In genomic region chr2:203871371-203871983, GRCh38 we compare ENCODE assay signal across 8 cellular contexts. TPM values are rescaled to one million over a fixed set of nuclear protein-coding genes. Genes with fewer than 3 reads are reported as not detected.
A peak's percentile ranks its signal among the peaks of the same experiment; 100 is the strongest.
DNase-seq lines count a peak whose midpoint lies in the region; ATAC-seq lines count a peak whose summit lies in the region.
"Had no signal": no experiment of that assay in that cellular context is flagged by ENCODE, and none has a peak within 500 bp of the region (broad histone marks: within the 10 kb centered on the region; RNA-seq: fewer than 3 reads in every experiment).

No MANE protein-coding gene starts in this region.

- H3K4me1 ChIP-seq in right cardiac atrium (ENCODE audit: control insufficient read depth, insufficient read depth, low read length) = no peaks in the 10 kb centered on the region

- ATAC-seq in GM18867 (IDR thresholded peaks at IDR 0.05; ENCODE audit: unreplicated experiment) (peak; percentile 93), GM21447 (IDR thresholded peaks at IDR 0.05; ENCODE audit: unreplicated experiment) (peak; percentile 98), HG03460 (IDR thresholded peaks at IDR 0.05; ENCODE audit: unreplicated experiment) (peak; percentile 99), right cardiac atrium (no peak)

- H3K27ac ChIP-seq in right cardiac atrium (ENCODE audit: low read length) = peak overlapping the region; percentile 10
- H3K27ac ChIP-seq: thoracic aorta had no signal

- WGBS in right cardiac atrium = 79% methylated on average over 6 of the region's 6 CpGs

- DNase-seq in right cardiac atrium = no peak
- no peak for DNase-seq in DMS 273 treated with DMSO at 0.1 percent for 48 hours (lab: John Stamatoyannopoulos, UW)
- no peak for DNase-seq in SHP77 treated with DMSO at 0.1 percent for 48 hours (lab: John Stamatoyannopoulos, UW)
- DNase-seq in cortex of kidney (lab: John Stamatoyannopoulos, UW) = no peak

- no peaks in the 10 kb centered on the region for H3K9me3 ChIP-seq in right cardiac atrium (ENCODE audit: control insufficient read depth, low read length)
- H3K9me3 ChIP-seq: thoracic aorta had no signal

- H3K4me3 ChIP-seq in right cardiac atrium (ENCODE audit: low read length) = no peak overlapping the region
- H3K4me3 ChIP-seq: thoracic aorta had no signal

- H3K27me3 ChIP-seq in right cardiac atrium (ENCODE audit: control insufficient read depth, insufficient read depth) = no peaks in the 10 kb centered on the region

- intact Hi-C loops in right cardiac atrium (cut with DNase I) = no loop called here

RNA-seq across cellular contexts. Expression of gene CTLA4, which starts 3.9 kb away (rescaled TPM):
- not detected for total RNA-seq in right cardiac atrium
- 0.07 TPM for polyA plus RNA-seq in right cardiac atrium

Comparison
In these comparisons a context has a peak if more than half of its experiments do, and no peak if none do; other contexts are left out.
1. ATAC-seq: peak in GM18867 (single experiment), GM21447 (single experiment) and HG03460 (single experiment); none in right cardiac atrium (0 of 2).